In genomic region chr15:64678126-64678819, GRCh38 we compare ENCODE assay signal across 27 cellular contexts.
DNase-seq lines count a peak whose midpoint lies in the region; ATAC-seq and TF ChIP-seq lines count a peak whose summit lies in the region.
"Had no signal": no experiment of that assay in that cellular context is flagged by ENCODE, and none has a peak within 500 bp of the region (broad histone marks: within the 10 kb centered on the region; RNA-seq: fewer than 3 reads in every experiment).

No MANE protein-coding gene starts in this region.

- DNase-seq in activated CD4-positive, alpha-beta T cell treated with anti-CD3 and anti-CD28 coated beads for 36 hours = no peak
- DNase-seq in activated CD4-positive, alpha-beta T cell treated with anti-CD3 and anti-CD28 coated beads for 1 hour = no peak
- no peak for DNase-seq in CD8-positive, alpha-beta T cell
- DNase-seq in naive thymus-derived CD8-positive, alpha-beta T cell = no peak
- no peak for DNase-seq in left lobe of liver (ENCODE audit: low spot score)
- DNase-seq in HPDE6-E6E7 (ENCODE audit: extremely low spot score) = no peak
- DNase-seq: 8988T; activated CD4-positive, CD25-positive, alpha-beta regulatory T cell treated with anti-CD3 and anti-CD28 coated beads, Interleukin-2, amount 50 U/mL, for 72 hours; activated CD8-positive, alpha-beta memory T cell treated with anti-CD3 and anti-CD28 coated beads, Interleukin-2, amount 50 U/mL, for 4 hours; activated effector memory CD4-positive, alpha-beta T cell treated with anti-CD3 and anti-CD28 coated beads, Interleukin-2, amount 50 U/mL, for 16 hours; AML-193; aorta; Caco-2; central memory CD4-positive, alpha-beta T cell; dermis blood vessel endothelial cell; DMS79 treated with DMSO at 0.1 percent for 48 hours; immature natural killer cell; left ventricle myocardium superior; NCI-H1092 treated with DMSO at 0.1 percent for 48 hours; NCI-H2029 treated with DMSO at 0.1 percent for 48 hours; NCI-H345; NCI-H82; testis had no signal

- H3K27me3 ChIP-seq in CD8-positive, alpha-beta T cell (ENCODE audit: insufficient read depth, low read length) = no peaks in the 10 kb centered on the region
- H3K27me3 ChIP-seq: neural progenitor cell, testis had no signal

- H3K4me1 ChIP-seq in CD8-positive, alpha-beta T cell (ENCODE audit: insufficient read depth, low read length) = no peaks in the 10 kb centered on the region
- H3K4me1 ChIP-seq: Caco-2, neural progenitor cell had no signal

- no peak for ATAC-seq in activated CD4-positive, alpha-beta T cell treated with anti-CD3 and anti-CD28 coated beads for 36 hours
- ATAC-seq in CD8-positive, alpha-beta T cell = no peak
- peak; percentile 52 for ATAC-seq in activated T-helper 17 cell treated with anti-CD3 and anti-CD28 coated beads, Interleukin-2, amount 50 U/mL, for 72 hours (replicated peaks)
- no peak for ATAC-seq in naive thymus-derived CD8-positive, alpha-beta T cell
- ATAC-seq in left lobe of liver = no peak
- ATAC-seq in GM19351 (IDR thresholded peaks at IDR 0.05; ENCODE audit: unreplicated experiment) = no peak
- ATAC-seq: left ventricle myocardium superior, Right ventricle myocardium inferior had no signal

- CTCF ChIA-PET in activated CD4-positive, alpha-beta T cell treated with anti-CD3 and anti-CD28 coated beads for 36 hours (lab: Charles Lee) = interaction anchor here (0.7 to 2.6 kb wide), 2 partner anchors 50 to 450 kb away, joined by 3 to 19 read pairs; no protein-coding TSS in a partner anchor
- CTCF ChIA-PET in CD8-positive, alpha-beta T cell (lab: Charles Lee) = interaction anchor here (1.1 to 14.6 kb wide), 3 partner anchors 10 to 52 kb away, joined by 3 to 355 read pairs (median 5); no protein-coding TSS in a partner anchor

- no peaks in the 10 kb centered on the region for H3K27me3 Mint-ChIP-seq in activated CD4-positive, alpha-beta T cell treated with anti-CD3 and anti-CD28 coated beads for 36 hours
- H3K27me3 Mint-ChIP-seq in CD8-positive, alpha-beta T cell (ENCODE audit: low read depth) = no peaks in the 10 kb centered on the region
- no peaks in the 10 kb centered on the region for H3K27me3 Mint-ChIP-seq in activated T-helper 17 cell treated with anti-CD3 and anti-CD28 coated beads, Interleukin-2, amount 50 U/mL, for 72 hours
- no peaks in the 10 kb centered on the region for H3K27me3 Mint-ChIP-seq in naive thymus-derived CD8-positive, alpha-beta T cell

- intact Hi-C loops in activated CD4-positive, alpha-beta T cell treated with anti-CD3 and anti-CD28 coated beads for 36 hours (cut with DNase I, micrococcal nuclease) = no loop called here
- intact Hi-C loops in CD8-positive, alpha-beta T cell (cut with DNase I, micrococcal nuclease) = no loop called here

- peaks cover 39% of the 10 kb centered on the region for H3K36me3 Mint-ChIP-seq in activated CD4-positive, alpha-beta T cell treated with anti-CD3 and anti-CD28 coated beads for 36 hours (ENCODE audit: low read depth)
- H3K36me3 Mint-ChIP-seq in CD8-positive, alpha-beta T cell = peaks cover 88% of the 10 kb centered on the region
- H3K36me3 Mint-ChIP-seq in activated T-helper 17 cell treated with anti-CD3 and anti-CD28 coated beads, Interleukin-2, amount 50 U/mL, for 72 hours (ENCODE audit: low read depth) = peaks cover 91% of the 10 kb centered on the region
- peaks cover 0 to 95% (median 10%) of the 10 kb centered on the region in 3 donors for H3K36me3 Mint-ChIP-seq in naive thymus-derived CD8-positive, alpha-beta T cell

- TF ChIP-seq CTCF in CD8-positive, alpha-beta T cell (IDR thresholded peaks at IDR 0.05) = no peak

- H3K4me3 ChIP-seq in CD8-positive, alpha-beta T cell (ENCODE audit: low read depth, low read length) = no peak overlapping the region
- H3K4me3 ChIP-seq: neural progenitor cell, testis had no signal

- no peak overlapping the region for H3K27ac ChIP-seq in CD8-positive, alpha-beta T cell (ENCODE audit: low read depth, low read length)
- H3K27ac ChIP-seq: neural progenitor cell, testis had no signal

- H3K4me3 Mint-ChIP-seq in activated CD4-positive, alpha-beta T cell treated with anti-CD3 and anti-CD28 coated beads for 36 hours = no peak overlapping the region
- no peak overlapping the region for H3K4me3 Mint-ChIP-seq in CD8-positive, alpha-beta T cell
- no peak overlapping the region for H3K4me3 Mint-ChIP-seq in activated T-helper 17 cell treated with anti-CD3 and anti-CD28 coated beads, Interleukin-2, amount 50 U/mL, for 72 hours
- no peak overlapping the region for H3K4me3 Mint-ChIP-seq in naive thymus-derived CD8-positive, alpha-beta T cell
- H3K4me3 Mint-ChIP-seq: immature natural killer cell, neural progenitor cell had no signal

- no peaks in the 10 kb centered on the region for H3K9me3 Mint-ChIP-seq in activated CD4-positive, alpha-beta T cell treated with anti-CD3 and anti-CD28 coated beads for 36 hours (ENCODE audit: low read depth)
- no peaks in the 10 kb centered on the region for H3K9me3 Mint-ChIP-seq in CD8-positive, alpha-beta T cell
- no peaks in the 10 kb centered on the region for H3K9me3 Mint-ChIP-seq in activated T-helper 17 cell treated with anti-CD3 and anti-CD28 coated beads, Interleukin-2, amount 50 U/mL, for 72 hours
- no peaks in the 10 kb centered on the region for H3K9me3 Mint-ChIP-seq in naive thymus-derived CD8-positive, alpha-beta T cell
- H3K9me3 Mint-ChIP-seq: immature natural killer cell, neural progenitor cell had no signal

- H3K27ac Mint-ChIP-seq in activated CD4-positive, alpha-beta T cell treated with anti-CD3 and anti-CD28 coated beads for 36 hours = peak overlapping the region; percentile 22
- peak overlapping the region; percentile 41 for H3K27ac Mint-ChIP-seq in CD8-positive, alpha-beta T cell
- H3K27ac Mint-ChIP-seq in activated T-helper 17 cell treated with anti-CD3 and anti-CD28 coated beads, Interleukin-2, amount 50 U/mL, for 72 hours = peak overlapping the region; percentile 60
- peak overlapping the region in 8 of 10 donors; percentile 8 to 88 (median 65) for H3K27ac Mint-ChIP-seq in naive thymus-derived CD8-positive, alpha-beta T cell
- H3K27ac Mint-ChIP-seq: neural progenitor cell had no signal

- no peaks in the 10 kb centered on the region for H3K9me3 ChIP-seq in CD8-positive, alpha-beta T cell (ENCODE audit: low read length)
- H3K9me3 ChIP-seq: Caco-2, testis had no signal

- POLR2A ChIA-PET in activated CD4-positive, alpha-beta T cell treated with anti-CD3 and anti-CD28 coated beads for 36 hours (lab: Charles Lee) = interaction anchor here (0.6 kb wide), 1 partner anchor 28 kb away, joined by 3 read pairs; no protein-coding TSS in a partner anchor
- POLR2A ChIA-PET in CD8-positive, alpha-beta T cell (lab: Charles Lee) = no interaction called here
- POLR2A ChIA-PET in naive thymus-derived CD8-positive, alpha-beta T cell (lab: Charles Lee) = no interaction called here

- H3K36me3 ChIP-seq in CD8-positive, alpha-beta T cell (ENCODE audit: insufficient read depth, low read length) = peaks cover 86% of the 10 kb centered on the region
- H3K36me3 ChIP-seq: neural progenitor cell had no signal

- peaks cover under 1% of the 10 kb centered on the region for H3K4me1 Mint-ChIP-seq in activated CD4-positive, alpha-beta T cell treated with anti-CD3 and anti-CD28 coated beads for 36 hours
- H3K4me1 Mint-ChIP-seq in CD8-positive, alpha-beta T cell (ENCODE audit: low read depth) = no peaks in the 10 kb centered on the region
- H3K4me1 Mint-ChIP-seq in activated T-helper 17 cell treated with anti-CD3 and anti-CD28 coated beads, Interleukin-2, amount 50 U/mL, for 72 hours = no peaks in the 10 kb centered on the region
- peaks cover 0 to 24% (median 12%) of the 10 kb centered on the region in 4 donors for H3K4me1 Mint-ChIP-seq in naive thymus-derived CD8-positive, alpha-beta T cell
- H3K4me1 Mint-ChIP-seq: immature natural killer cell, neural progenitor cell had no signal
